ENCODE assay signal across 17 cellular contexts in genomic region chr10:74026428-74026979, GRCh38. TPM values are rescaled to one million over a fixed set of nuclear protein-coding genes. Genes with fewer than 3 reads are reported as not detected.
DNase-seq lines count a peak whose midpoint lies in the region; ATAC-seq, FAIRE-seq and TF ChIP-seq lines count a peak whose summit lies in the region.
"Had no signal": no experiment of that assay in that cellular context is flagged by ENCODE, and none has a peak within 500 bp of the region (broad histone marks: within the 10 kb centered on the region; RNA-seq: fewer than 3 reads in every experiment).

No MANE protein-coding gene starts in this region.

- no peaks in the 10 kb centered on the region for H3K27me3 ChIP-seq in sigmoid colon

- peak overlapping the region; percentile 72 for H3K27ac Mint-ChIP-seq in chondrocyte (ENCODE audit: unreplicated experiment)
- H3K27ac Mint-ChIP-seq: activated B cell treated with CpG ODN at 0.5 μM for 24 hours; activated CD8-positive, alpha-beta memory T cell treated with anti-CD3 and anti-CD28 coated beads, Interleukin-2, amount 10 ng/mL, durations not matched to agents 7 days and 5 days had no signal

- peaks cover 5% of the 10 kb centered on the region for H3K36me3 Mint-ChIP-seq in chondrocyte (ENCODE audit: low read depth)
- H3K36me3 Mint-ChIP-seq: activated CD8-positive, alpha-beta memory T cell treated with anti-CD3 and anti-CD28 coated beads, Interleukin-2, amount 10 ng/mL, durations not matched to agents 7 days and 5 days had no signal

- H3K4me1 ChIP-seq in sigmoid colon = peaks cover 0 to 97% (median 84%) of the 10 kb centered on the region in 4 donors

- TF ChIP-seq POLR2A in sigmoid colon (IDR thresholded peaks at IDR 0.05) = no peak

- no peaks in the 10 kb centered on the region for H3K36me3 ChIP-seq in sigmoid colon

- intact Hi-C loops in sigmoid colon (cut with DNase I) = no loop called here

- H3K27me3 Mint-ChIP-seq in chondrocyte (ENCODE audit: low read depth) = no peaks in the 10 kb centered on the region
- H3K27me3 Mint-ChIP-seq: activated B cell treated with CpG ODN at 0.5 μM for 24 hours; activated CD8-positive, alpha-beta memory T cell treated with anti-CD3 and anti-CD28 coated beads, Interleukin-2, amount 10 ng/mL, durations not matched to agents 7 days and 5 days had no signal

- no peaks in the 10 kb centered on the region for H3K9me3 ChIP-seq in sigmoid colon

- TF ChIP-seq EP300 in sigmoid colon (IDR thresholded peaks at IDR 0.05) = no peak

- H3K27ac ChIP-seq in sigmoid colon = peak overlapping the region in 3 of 4 donors; percentile 27 to 65 (median 60)

- H3K9me3 Mint-ChIP-seq in chondrocyte (ENCODE audit: low read depth) = no peaks in the 10 kb centered on the region
- H3K9me3 Mint-ChIP-seq: activated B cell treated with CpG ODN at 0.5 μM for 24 hours had no signal

- no peak for TF ChIP-seq CTCF in chondrocyte (IDR thresholded peaks at IDR 0.05)
- TF ChIP-seq CTCF in sigmoid colon (IDR thresholded peaks at IDR 0.05) = no peak

- ATAC-seq in GM19467 (IDR thresholded peaks at IDR 0.05; ENCODE audit: unreplicated experiment) (no peak), GM18498 (IDR thresholded peaks at IDR 0.05; ENCODE audit: unreplicated experiment) (no peak)
- ATAC-seq: activated CD8-positive, alpha-beta memory T cell treated with anti-CD3 and anti-CD28 coated beads, Interleukin-2, amount 10 ng/mL, durations not matched to agents 7 days and 5 days had no signal

- peaks cover 74% of the 10 kb centered on the region for H3K4me1 Mint-ChIP-seq in chondrocyte (ENCODE audit: low read depth)

- peak; percentile 68 for DNase-seq in NCI-H226
- no peak for DNase-seq in chondrocyte (ENCODE audit: low spot score)
- DNase-seq in sigmoid colon = no peak
- DNase-seq in mesenteric fat pad (ENCODE audit: low spot score) = no peak
- DNase-seq: activated B cell treated with CpG ODN at 0.5 μM for 24 hours; activated CD8-positive, alpha-beta memory T cell treated with anti-CD3 and anti-CD28 coated beads, Interleukin-2, amount 10 ng/mL, durations not matched to agents 7 days and 5 days; activated naive CD4-positive, alpha-beta T cell treated with anti-CD3 and anti-CD28 coated beads, Interleukin-2, amount 50 U/mL, for 16 hours; effector CD8-positive, alpha-beta T cell; KG1; NCI-H1436; NCI-H510A treated with DMSO at 0.1 percent for 48 hours; occipital lobe had no signal

- H3K4me3 Mint-ChIP-seq in chondrocyte (ENCODE audit: unreplicated experiment) = no peak overlapping the region
- H3K4me3 Mint-ChIP-seq: activated B cell treated with CpG ODN at 0.5 μM for 24 hours; activated CD8-positive, alpha-beta memory T cell treated with anti-CD3 and anti-CD28 coated beads, Interleukin-2, amount 10 ng/mL, durations not matched to agents 7 days and 5 days had no signal

- H3K4me3 ChIP-seq in sigmoid colon = no peak overlapping the region

- 41 to 64% methylated on average over 3 of the region's 3 CpGs for WGBS in sigmoid colon, 2 donors

- FAIRE-seq in G401.6 (lab: Jason Lieb, UNC) = peak; percentile 55
- FAIRE-seq: bronchial epithelial cell, RCC 7860 had no signal

RNA-seq across cellular contexts. Expression of gene VCL, which starts 28.6 kb away (rescaled TPM):
- 429 to 498 TPM (median 485 TPM) in 3 replicates for total RNA-seq in chondrocyte
- 100 to 1,000 TPM; 179 to 451 (median 305) TPM for total RNA-seq in sigmoid colon
- polyA plus RNA-seq in sigmoid colon = 10 to 100 TPM in 1 of 3 donors, 1 to 10 TPM in 2; 6.2 to 47.4 (median 6.6) TPM
- total RNA-seq in mesenteric fat pad = 129 TPM
